ENCODE assay signal across 1 cellular context in the genomic region with DNA sequence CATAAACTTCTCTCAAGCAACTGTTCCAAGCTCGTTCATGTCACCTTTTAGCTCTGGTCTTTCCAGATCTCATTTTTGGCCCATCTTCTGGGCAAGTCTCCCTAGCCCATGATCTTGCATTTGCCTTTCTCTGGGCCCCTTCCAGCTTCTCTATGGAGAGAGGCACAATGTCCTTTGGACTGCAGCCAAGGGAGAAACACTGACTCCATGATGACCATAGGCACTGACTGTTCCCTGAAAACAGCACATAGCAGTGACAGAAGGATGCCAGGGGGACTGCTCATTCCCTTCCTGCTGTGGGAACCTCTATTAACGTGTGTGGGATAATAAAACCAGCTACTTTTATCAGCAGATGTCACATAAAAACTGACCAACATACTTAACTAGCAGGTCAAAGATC.
TF ChIP-seq lines count a peak whose summit lies in the region.

No MANE protein-coding gene starts in this region.

TF ChIP-seq in liver, 16 proteins besides CTCF, POLR2A, EP300 and RAD21 (continued from another document):
- TF ChIP-seq, protein P1, sequence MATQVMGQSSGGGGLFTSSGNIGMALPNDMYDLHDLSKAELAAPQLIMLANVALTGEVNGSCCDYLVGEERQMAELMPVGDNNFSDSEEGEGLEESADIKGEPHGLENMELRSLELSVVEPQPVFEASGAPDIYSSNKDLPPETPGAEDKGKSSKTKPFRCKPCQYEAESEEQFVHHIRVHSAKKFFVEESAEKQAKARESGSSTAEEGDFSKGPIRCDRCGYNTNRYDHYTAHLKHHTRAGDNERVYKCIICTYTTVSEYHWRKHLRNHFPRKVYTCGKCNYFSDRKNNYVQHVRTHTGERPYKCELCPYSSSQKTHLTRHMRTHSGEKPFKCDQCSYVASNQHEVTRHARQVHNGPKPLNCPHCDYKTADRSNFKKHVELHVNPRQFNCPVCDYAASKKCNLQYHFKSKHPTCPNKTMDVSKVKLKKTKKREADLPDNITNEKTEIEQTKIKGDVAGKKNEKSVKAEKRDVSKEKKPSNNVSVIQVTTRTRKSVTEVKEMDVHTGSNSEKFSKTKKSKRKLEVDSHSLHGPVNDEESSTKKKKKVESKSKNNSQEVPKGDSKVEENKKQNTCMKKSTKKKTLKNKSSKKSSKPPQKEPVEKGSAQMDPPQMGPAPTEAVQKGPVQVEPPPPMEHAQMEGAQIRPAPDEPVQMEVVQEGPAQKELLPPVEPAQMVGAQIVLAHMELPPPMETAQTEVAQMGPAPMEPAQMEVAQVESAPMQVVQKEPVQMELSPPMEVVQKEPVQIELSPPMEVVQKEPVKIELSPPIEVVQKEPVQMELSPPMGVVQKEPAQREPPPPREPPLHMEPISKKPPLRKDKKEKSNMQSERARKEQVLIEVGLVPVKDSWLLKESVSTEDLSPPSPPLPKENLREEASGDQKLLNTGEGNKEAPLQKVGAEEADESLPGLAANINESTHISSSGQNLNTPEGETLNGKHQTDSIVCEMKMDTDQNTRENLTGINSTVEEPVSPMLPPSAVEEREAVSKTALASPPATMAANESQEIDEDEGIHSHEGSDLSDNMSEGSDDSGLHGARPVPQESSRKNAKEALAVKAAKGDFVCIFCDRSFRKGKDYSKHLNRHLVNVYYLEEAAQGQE (IDR thresholded peaks at IDR 0.05): no peak
- TF ChIP-seq JUND (IDR thresholded peaks at IDR 0.05): no peak
- TF ChIP-seq, protein P2, sequence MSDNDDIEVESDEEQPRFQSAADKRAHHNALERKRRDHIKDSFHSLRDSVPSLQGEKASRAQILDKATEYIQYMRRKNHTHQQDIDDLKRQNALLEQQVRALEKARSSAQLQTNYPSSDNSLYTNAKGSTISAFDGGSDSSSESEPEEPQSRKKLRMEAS (IDR thresholded peaks at IDR 0.05): no peak
- no peak for TF ChIP-seq TAF1 (conservative IDR thresholded peaks at IDR 0.05)
- no peak for TF ChIP-seq FOXA1 (IDR thresholded peaks at IDR 0.05)
- TF ChIP-seq RXRA (IDR thresholded peaks at IDR 0.05): no peak
- TF ChIP-seq, protein P3, sequence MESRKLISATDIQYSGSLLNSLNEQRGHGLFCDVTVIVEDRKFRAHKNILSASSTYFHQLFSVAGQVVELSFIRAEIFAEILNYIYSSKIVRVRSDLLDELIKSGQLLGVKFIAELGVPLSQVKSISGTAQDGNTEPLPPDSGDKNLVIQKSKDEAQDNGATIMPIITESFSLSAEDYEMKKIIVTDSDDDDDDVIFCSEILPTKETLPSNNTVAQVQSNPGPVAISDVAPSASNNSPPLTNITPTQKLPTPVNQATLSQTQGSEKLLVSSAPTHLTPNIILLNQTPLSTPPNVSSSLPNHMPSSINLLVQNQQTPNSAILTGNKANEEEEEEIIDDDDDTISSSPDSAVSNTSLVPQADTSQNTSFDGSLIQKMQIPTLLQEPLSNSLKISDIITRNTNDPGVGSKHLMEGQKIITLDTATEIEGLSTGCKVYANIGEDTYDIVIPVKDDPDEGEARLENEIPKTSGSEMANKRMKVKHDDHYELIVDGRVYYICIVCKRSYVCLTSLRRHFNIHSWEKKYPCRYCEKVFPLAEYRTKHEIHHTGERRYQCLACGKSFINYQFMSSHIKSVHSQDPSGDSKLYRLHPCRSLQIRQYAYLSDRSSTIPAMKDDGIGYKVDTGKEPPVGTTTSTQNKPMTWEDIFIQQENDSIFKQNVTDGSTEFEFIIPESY (IDR thresholded peaks at IDR 0.05): no peak
TF ChIP-seq in liver: peak in this region for 0.
